Comparison of ENCODE assay signal across 1 cellular context in the genomic region with DNA sequence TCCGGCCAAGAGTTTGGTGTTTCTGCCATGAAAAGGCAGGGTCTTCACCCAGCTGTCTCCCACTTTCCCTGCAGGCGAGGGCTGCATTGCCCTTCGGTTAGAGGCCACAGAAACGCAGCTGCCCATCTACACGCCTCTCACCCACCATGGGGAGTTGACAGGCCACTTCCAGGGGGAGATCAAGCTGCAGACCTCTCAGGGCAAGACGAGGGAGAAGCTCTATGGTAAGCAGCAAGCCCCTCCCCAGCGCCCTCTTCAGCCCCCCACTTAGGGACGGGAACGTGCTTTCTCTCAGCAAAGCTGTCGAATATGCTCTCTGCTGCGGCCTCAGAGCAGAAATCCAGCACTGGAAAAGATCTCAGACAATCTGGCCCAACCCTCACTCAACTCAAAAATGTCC.
TF ChIP-seq lines count a peak whose summit lies in the region.

No MANE protein-coding gene starts in this region.

TF ChIP-seq in H1, 55 proteins besides CTCF, POLR2A, EP300 and RAD21:
- TF ChIP-seq NANOG (IDR thresholded peaks at IDR 0.05; ENCODE audit: insufficient read depth, low read depth, low read length, poor library complexity, severe bottlenecking) = no peak
- TF ChIP-seq, protein P1, sequence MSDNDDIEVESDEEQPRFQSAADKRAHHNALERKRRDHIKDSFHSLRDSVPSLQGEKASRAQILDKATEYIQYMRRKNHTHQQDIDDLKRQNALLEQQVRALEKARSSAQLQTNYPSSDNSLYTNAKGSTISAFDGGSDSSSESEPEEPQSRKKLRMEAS (IDR thresholded peaks at IDR 0.05) = no peak
- TF ChIP-seq SP1 (IDR thresholded peaks at IDR 0.05; ENCODE audit: low read depth, low read length) = no peak
- TF ChIP-seq SIN3A (conservative IDR thresholded peaks at IDR 0.05 in 1 of 2, IDR thresholded peaks at IDR 0.05 in 1 of 2; ENCODE audit: low read depth in 1 of 2, low read length in 2 of 2) = no peak
- TF ChIP-seq TCF12 (IDR thresholded peaks at IDR 0.05; ENCODE audit: low read depth, low read length) = no peak
- TF ChIP-seq HDAC2 (IDR thresholded peaks at IDR 0.05; ENCODE audit: borderline replicate concordance in 1 of 2, low read depth in 2 of 2, low read length in 2 of 2) = no peak
- TF ChIP-seq TEAD4 (IDR thresholded peaks at IDR 0.05; ENCODE audit: low read depth, low read length) = no peak
- TF ChIP-seq MAFK (IDR thresholded peaks at IDR 0.05; ENCODE audit: low read depth, low read length) = no peak
- no peak for TF ChIP-seq BACH1 (IDR thresholded peaks at IDR 0.05; ENCODE audit: low read length)
- TF ChIP-seq, protein P2, sequence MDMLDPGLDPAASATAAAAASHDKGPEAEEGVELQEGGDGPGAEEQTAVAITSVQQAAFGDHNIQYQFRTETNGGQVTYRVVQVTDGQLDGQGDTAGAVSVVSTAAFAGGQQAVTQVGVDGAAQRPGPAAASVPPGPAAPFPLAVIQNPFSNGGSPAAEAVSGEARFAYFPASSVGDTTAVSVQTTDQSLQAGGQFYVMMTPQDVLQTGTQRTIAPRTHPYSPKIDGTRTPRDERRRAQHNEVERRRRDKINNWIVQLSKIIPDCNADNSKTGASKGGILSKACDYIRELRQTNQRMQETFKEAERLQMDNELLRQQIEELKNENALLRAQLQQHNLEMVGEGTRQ (IDR thresholded peaks at IDR 0.05; ENCODE audit: low read length) = no peak
- no peak for TF ChIP-seq SUZ12 (IDR thresholded peaks at IDR 0.05; ENCODE audit: low read length)
- TF ChIP-seq JUND (IDR thresholded peaks at IDR 0.05; ENCODE audit: low read length) = no peak
- no peak for TF ChIP-seq TBP (IDR thresholded peaks at IDR 0.05; ENCODE audit: low read depth, low read length)
- no peak for TF ChIP-seq CREB1 (IDR thresholded peaks at IDR 0.05)
- no peak for TF ChIP-seq KDM4A (IDR thresholded peaks at IDR 0.05; ENCODE audit: low read depth, low read length, severe bottlenecking)
- no peak for TF ChIP-seq HDAC6 (IDR thresholded peaks at IDR 0.05; ENCODE audit: low read depth, low read length)
- no peak for TF ChIP-seq SRF (IDR thresholded peaks at IDR 0.05; ENCODE audit: low read depth, low read length)
- TF ChIP-seq CBX8 (IDR thresholded peaks at IDR 0.05; ENCODE audit: borderline replicate concordance, low read depth, low read length) = no peak
- TF ChIP-seq BCL11A (IDR thresholded peaks at IDR 0.05; ENCODE audit: low read depth in 2 of 2, low read length in 2 of 2) = no peak
